ENCODE assay signal across 10 cellular contexts in genomic region chr2:143171817-143172216, GRCh38. TPM values are rescaled to one million over a fixed set of nuclear protein-coding genes. Genes with fewer than 3 reads are reported as not detected.
A peak's percentile ranks its signal among the peaks of the same experiment; 100 is the strongest.
DNase-seq lines count a peak whose midpoint lies in the region; ATAC-seq and TF ChIP-seq lines count a peak whose summit lies in the region.
"Had no signal": no experiment of that assay in that cellular context is flagged by ENCODE, and none has a peak within 500 bp of the region (broad histone marks: within the 10 kb centered on the region; RNA-seq: fewer than 3 reads in every experiment).

No MANE protein-coding gene starts in this region.

- H3K27me3 ChIP-seq in cardiac muscle cell (no peaks in the 10 kb centered on the region), right cardiac atrium (ENCODE audit: control insufficient read depth, insufficient read depth) (no peaks in the 10 kb centered on the region), upper lobe of right lung (no peaks in the 10 kb centered on the region)

- H3K4me1 ChIP-seq in cardiac muscle cell (ENCODE audit: low read depth): no peaks in the 10 kb centered on the region
- no peaks in the 10 kb centered on the region for H3K4me1 ChIP-seq in right cardiac atrium (ENCODE audit: control insufficient read depth, insufficient read depth, low read length)
- H3K4me1 ChIP-seq in upper lobe of right lung: no peaks in the 10 kb centered on the region
- no peaks in the 10 kb centered on the region for H3K4me1 ChIP-seq in mucosa of descending colon (ENCODE audit: low read depth)

- intact Hi-C loops in right cardiac atrium (cut with DNase I) (no loop called here), upper lobe of right lung (cut with DNase I) (no loop called here), mucosa of descending colon (cut with DNase I, micrococcal nuclease) (no loop called here)

- TF ChIP-seq CTCF in cardiac muscle cell (IDR thresholded peaks at IDR 0.05; ENCODE audit: low read depth, low read length) (peak; percentile 33), fibroblast of villous mesenchyme (IDR thresholded peaks at IDR 0.05; ENCODE audit: insufficient read depth, low read depth, low read length) (peak; percentile 37), upper lobe of right lung (IDR thresholded peaks at IDR 0.05) (peak; percentile 31), mucosa of descending colon (IDR thresholded peaks at IDR 0.05) (no peak)

- in situ Hi-C loops in SK-MEL-5 (cut with HindIII; ENCODE audit: low pct_unique_long_range_greater_than_20kb, low sequenced_read_pairs): no loop called here

- H3K27ac ChIP-seq in cardiac muscle cell (no peak overlapping the region), right cardiac atrium (ENCODE audit: low read length) (no peak overlapping the region), upper lobe of right lung (no peak overlapping the region)

- H3K4me3 ChIP-seq in cardiac muscle cell (no peak overlapping the region), right cardiac atrium (ENCODE audit: low read length) (no peak overlapping the region), fibroblast of villous mesenchyme (ENCODE audit: low read depth, low read length) (no peak overlapping the region), upper lobe of right lung (no peak overlapping the region), mucosa of descending colon (no peak overlapping the region)

- peak in 1 of 2 donors; percentile 6 for DNase-seq in cardiac muscle cell (ENCODE audit: low read depth in 1 of 2, low spot score in 1 of 2)
- DNase-seq in right cardiac atrium: no peak
- peak; percentile 54 for DNase-seq in SK-MEL-5 (ENCODE audit: low read depth, low spot score)
- DNase-seq in fibroblast of villous mesenchyme (ENCODE audit: low read depth): peak; percentile 4
- DNase-seq in upper lobe of right lung: no peak
- DNase-seq in mucosa of descending colon: no peak
- DNase-seq in dermis blood vessel endothelial cell: no peak
- DNase-seq in SIG-M5 treated with dmso at 0.1 percent for 504 hours (lab: John Stamatoyannopoulos, UW; ENCODE audit: unreplicated experiment): no peak
- DNase-seq: KBM-7, SIG-M5 had no signal

- H3K36me3 ChIP-seq in cardiac muscle cell: no peaks in the 10 kb centered on the region
- no peaks in the 10 kb centered on the region for H3K36me3 ChIP-seq in upper lobe of right lung
- H3K36me3 ChIP-seq in mucosa of descending colon (ENCODE audit: low read depth): no peaks in the 10 kb centered on the region

- 45% methylated on average over 2 of the region's 2 CpGs for WGBS in right cardiac atrium

- H3K9me3 ChIP-seq in cardiac muscle cell (ENCODE audit: low read depth) (no peaks in the 10 kb centered on the region), right cardiac atrium (ENCODE audit: control insufficient read depth, low read length) (no peaks in the 10 kb centered on the region), upper lobe of right lung (no peaks in the 10 kb centered on the region), mucosa of descending colon (no peaks in the 10 kb centered on the region)

- ATAC-seq in right cardiac atrium: no peak
- ATAC-seq in upper lobe of right lung: no peak
- ATAC-seq in mucosa of descending colon: no peak

RNA-seq across cellular contexts. Expression of gene ARHGAP15, which starts 42.6 kb away (rescaled TPM):
- total RNA-seq in cardiac muscle cell (not detected in 2 replicates), right cardiac atrium (1 to 10 TPM; 4.5 to 8.4 (median 6.3) TPM), fibroblast of villous mesenchyme (0.43 TPM in 1 of 2 replicates, not detected in the other), upper lobe of right lung (19.2 TPM), mucosa of descending colon (1 to 10 TPM; 5.3 to 8.2 (median 5.8) TPM), dermis blood vessel endothelial cell (not detected in 2 replicates)
- polyA plus RNA-seq in cardiac muscle cell (not detected in 2 replicates), right cardiac atrium (8.2 TPM)
- total RNA-seq in SK-MEL-5 (2014; rRNA removed; shearing (Covaris generic)): 0.71 and 2.4 TPM in 2 replicates
- polyA plus RNA-seq in SK-MEL-5 (2015; cell fraction: cytosol; rRNA removed): 0.64 TPM in 1 of 2 replicates, not detected in the other
- polyA plus RNA-seq in SK-MEL-5 (2015; cell fraction: nucleus; rRNA removed): not detected in 2 replicates

Comparison
In these comparisons a context has a peak if more than half of its experiments do, and no peak if none do; other contexts are left out.
1. DNase-seq: peak in SK-MEL-5 (single experiment) and fibroblast of villous mesenchyme (single experiment); none in right cardiac atrium (0 of 3), upper lobe of right lung (single experiment), mucosa of descending colon (0 of 3), dermis blood vessel endothelial cell (single experiment) and SIG-M5 treated with dmso at 0.1 percent for 504 hours (single experiment).